ENCODE assay signal across 22 cellular contexts in genomic region chr3:72080800-72081199, GRCh38.
"Had no signal": no experiment of that assay in that cellular context is flagged by ENCODE, and none has a peak within 500 bp of the region (broad histone marks: within the 10 kb centered on the region; RNA-seq: fewer than 3 reads in every experiment).

No MANE protein-coding gene starts in this region.

- FAIRE-seq: frontal cortex, TTC549 had no signal

- DNase-seq: activated CD4-positive, alpha-beta T cell treated with anti-CD3 and anti-CD28 coated beads for 48 hours; activated CD4-positive, alpha-beta T cell treated with anti-CD3 and anti-CD28 coated beads, Interleukin-2, amount 50 U/mL, for 48 hours; activated CD8-positive, alpha-beta memory T cell treated with anti-CD3 and anti-CD28 coated beads for 24 hours; activated effector memory CD4-positive, alpha-beta T cell treated with Interleukin-2 at 50 U/mL for 16 hours; activated naive CD4-positive, alpha-beta T cell treated with Interleukin-2 at 50 U/mL for 16 hours; anterior cingulate cortex; colonic mucosa; effector CD8-positive, alpha-beta T cell; kidney glomerular epithelial cell; lower lobe of right lung; right cardiac atrium; spleen; stimulated activated naive CD4-positive, alpha-beta T cell treated with Interleukin-2 at 50 U/mL for 16 hours; T-helper 9 cell; testis; uterus had no signal

- H3K9me3 ChIP-seq: colonic mucosa, testis had no signal

- H3K27ac ChIP-seq: colonic mucosa, lower lobe of right lung, testis, VCaP had no signal

- H3K27me3 Mint-ChIP-seq: activated naive CD8-positive, alpha-beta T cell had no signal

- H3K36me3 ChIP-seq: colonic mucosa, lower lobe of right lung, spleen, uterus had no signal

- H3K4me3 ChIP-seq: colonic mucosa, lower lobe of right lung, spleen, testis, uterus had no signal

- H3K36me3 Mint-ChIP-seq: activated naive CD8-positive, alpha-beta T cell had no signal

- H3K27ac Mint-ChIP-seq: activated naive CD8-positive, alpha-beta T cell; T-helper 1 cell treated with Interleukin-12 subunit alpha and Interleukin-12 subunit beta and Interleukin-4 antibody, amounts not matched to agents 30 μg/mL and 1 μg/mL, for 36 hours had no signal

- H3K4me3 Mint-ChIP-seq: activated naive CD8-positive, alpha-beta T cell; T-helper 1 cell treated with Interleukin-12 subunit alpha and Interleukin-12 subunit beta and Interleukin-4 antibody, amounts not matched to agents 30 μg/mL and 1 μg/mL, for 36 hours had no signal

- H3K27me3 ChIP-seq: colonic mucosa, spleen, testis, uterus had no signal

- H3K4me1 ChIP-seq: colonic mucosa had no signal

- ATAC-seq: left lobe of liver, lower lobe of right lung, right cardiac atrium had no signal
